Comparison of ENCODE assay signal across 17 cellular contexts in the genomic region with DNA sequence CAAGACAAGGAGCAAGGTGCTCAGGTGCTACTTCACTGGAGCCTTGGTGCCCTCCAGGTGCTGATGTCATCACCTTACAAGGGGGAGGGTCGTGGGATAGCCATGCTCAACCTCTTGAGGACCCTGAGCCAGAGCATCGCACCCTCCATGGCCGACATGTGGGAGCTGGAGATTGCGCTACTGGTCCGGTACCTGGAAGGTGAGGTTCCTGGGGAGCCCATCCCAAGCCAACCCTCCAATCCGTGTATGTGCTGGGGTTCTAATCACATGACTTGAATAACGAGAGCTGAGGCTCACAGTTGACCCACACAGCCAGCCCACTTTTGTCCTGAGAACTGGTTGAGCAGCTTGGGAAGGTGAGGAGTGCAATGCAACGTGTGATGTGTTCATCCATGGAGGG. TPM values are rescaled to one million over a fixed set of nuclear protein-coding genes. Genes with fewer than 3 reads are reported as not detected.
A peak's percentile ranks its signal among the peaks of the same experiment; 100 is the strongest.
DNase-seq lines count a peak whose midpoint lies in the region; ATAC-seq and TF ChIP-seq lines count a peak whose summit lies in the region.
"Had no signal": no experiment of that assay in that cellular context is flagged by ENCODE, and none has a peak within 500 bp of the region (broad histone marks: within the 10 kb centered on the region; RNA-seq: fewer than 3 reads in every experiment).

No MANE protein-coding gene starts in this region.

- H3K4me3 ChIP-seq in right atrium auricular region, result no peak overlapping the region
- no peak overlapping the region for H3K4me3 ChIP-seq in left ventricle myocardium inferior
- no peak overlapping the region for H3K4me3 ChIP-seq in esophagus muscularis mucosa
- H3K4me3 ChIP-seq: HAP-1 had no signal

- intact Hi-C loops in left ventricle myocardium inferior (cut with micrococcal nuclease) (no loop called here), esophagus muscularis mucosa (cut with DNase I) (no loop called here)
- intact Hi-C loops in CD4-positive, alpha-beta T cell (cut with DNase I, micrococcal nuclease), result no loop called here

- TF ChIP-seq CTCF in right atrium auricular region (IDR thresholded peaks at IDR 0.05) (no peak), left ventricle myocardium inferior (IDR thresholded peaks at IDR 0.05; ENCODE audit: borderline replicate concordance) (no peak), esophagus muscularis mucosa (IDR thresholded peaks at IDR 0.05) (no peak), osteocyte (IDR thresholded peaks at IDR 0.05) (no peak)
- no peak for TF ChIP-seq CTCF in CD4-positive, alpha-beta T cell (IDR thresholded peaks at IDR 0.05)

- no peaks in the 10 kb centered on the region for H3K4me1 ChIP-seq in right atrium auricular region
- H3K4me1 ChIP-seq in left ventricle myocardium inferior, result no peaks in the 10 kb centered on the region
- H3K4me1 ChIP-seq in esophagus muscularis mucosa, result no peaks in the 10 kb centered on the region
- H3K4me1 ChIP-seq: HAP-1 had no signal

- DNase-seq in right atrium auricular region (ENCODE audit: low spot score) (peak; percentile 55), left ventricle myocardium inferior (no peak), esophagus muscularis mucosa (ENCODE audit: extremely low spot score) (peak; percentile 90), osteocyte (ENCODE audit: extremely low spot score, unreplicated experiment) (peak; percentile 71), ureter (ENCODE audit: low spot score) (peak; percentile 40), islet precursor cell (no peak), ACHN (no peak)
- no peak for DNase-seq in CD4-positive, alpha-beta T cell
- DNase-seq: C1 segment of cervical spinal cord, DND-41, NCI-H1105, Right ventricle myocardium superior had no signal

- no peak for TF ChIP-seq EP300 in esophagus muscularis mucosa (IDR thresholded peaks at IDR 0.05)

- POLR2A ChIA-PET in CD4-positive, alpha-beta T cell (lab: Charles Lee), result no interaction called here

- H3K4me3 Mint-ChIP-seq in osteocyte (ENCODE audit: unreplicated experiment), result no peak overlapping the region
- no peak overlapping the region for H3K4me3 Mint-ChIP-seq in CD4-positive, alpha-beta T cell

- H3K4me1 Mint-ChIP-seq in osteocyte (ENCODE audit: unreplicated experiment), result no peaks in the 10 kb centered on the region
- H3K4me1 Mint-ChIP-seq in CD4-positive, alpha-beta T cell (ENCODE audit: low read depth), result no peaks in the 10 kb centered on the region

- CTCF ChIA-PET in CD4-positive, alpha-beta T cell (lab: Charles Lee), result no interaction called here

- H3K9me3 ChIP-seq in right atrium auricular region (no peaks in the 10 kb centered on the region), left ventricle myocardium inferior (replicated peaks) (no peaks in the 10 kb centered on the region), esophagus muscularis mucosa (no peaks in the 10 kb centered on the region)
- H3K9me3 ChIP-seq in CD4-positive, alpha-beta T cell (ENCODE audit: control insufficient read depth, low read length), result no peaks in the 10 kb centered on the region
- H3K9me3 ChIP-seq: HAP-1 had no signal

- in situ Hi-C loops in ACHN (cut with HindIII; ENCODE audit: low pct_ligation_motif_present, low pct_unique_long_range_greater_than_20kb, low sequenced_read_pairs), result no loop called here

- H3K27ac ChIP-seq in right atrium auricular region (no peak overlapping the region), left ventricle myocardium inferior (replicated peaks) (no peak overlapping the region), esophagus muscularis mucosa (replicated peaks in 1 of 4) (no peak overlapping the region)
- no peak overlapping the region for H3K27ac ChIP-seq in CD4-positive, alpha-beta T cell (ENCODE audit: low read depth, low read length)

- H3K9me3 Mint-ChIP-seq in osteocyte (ENCODE audit: unreplicated experiment), result peaks cover 3% of the 10 kb centered on the region
- peaks cover 4% of the 10 kb centered on the region for H3K9me3 Mint-ChIP-seq in CD4-positive, alpha-beta T cell

- H3K27me3 ChIP-seq in right atrium auricular region (no peaks in the 10 kb centered on the region), left ventricle myocardium inferior (ENCODE audit: low read depth) (peaks cover 59% of the 10 kb centered on the region), esophagus muscularis mucosa (peaks cover 0 to 16% (median 0%) of the 10 kb centered on the region in 4 donors)
- H3K27me3 ChIP-seq in CD4-positive, alpha-beta T cell (ENCODE audit: control insufficient read depth, insufficient read depth, low read length), result peaks cover 12% of the 10 kb centered on the region

- TF ChIP-seq POLR2A in esophagus muscularis mucosa (IDR thresholded peaks at IDR 0.05; ENCODE audit: low read depth), result no peak

- peaks cover 38% of the 10 kb centered on the region for H3K27me3 Mint-ChIP-seq in osteocyte (ENCODE audit: unreplicated experiment)
- peaks cover 15% of the 10 kb centered on the region for H3K27me3 Mint-ChIP-seq in CD4-positive, alpha-beta T cell

- H3K36me3 ChIP-seq in right atrium auricular region (no peaks in the 10 kb centered on the region), left ventricle myocardium inferior (no peaks in the 10 kb centered on the region), esophagus muscularis mucosa (no peaks in the 10 kb centered on the region)
- H3K36me3 ChIP-seq: HAP-1 had no signal

- no peaks in the 10 kb centered on the region for H3K36me3 Mint-ChIP-seq in osteocyte (ENCODE audit: unreplicated experiment)
- H3K36me3 Mint-ChIP-seq in CD4-positive, alpha-beta T cell (ENCODE audit: low read depth), result no peaks in the 10 kb centered on the region

- ATAC-seq in CD4-positive, alpha-beta T cell (ENCODE audit: poor library complexity), result no peak
- ATAC-seq: Panc1 had no signal

- 46% methylated on average over 4 of the region's 8 CpGs for WGBS in esophagus muscularis mucosa

- H3K27ac Mint-ChIP-seq in osteocyte (ENCODE audit: unreplicated experiment), result no peak overlapping the region
- no peak overlapping the region for H3K27ac Mint-ChIP-seq in CD4-positive, alpha-beta T cell

RNA-seq across cellular contexts. Expression of a gene that starts 25.9 kb away (rescaled TPM):
- not detected for total RNA-seq in right atrium auricular region
- total RNA-seq in left ventricle myocardium inferior, result not detected
- total RNA-seq in esophagus muscularis mucosa, result not detected
- total RNA-seq in osteocyte, result not detected in 2 replicates
- total RNA-seq in ureter, result 9.3 TPM
- not detected for total RNA-seq in CD4-positive, alpha-beta T cell
- total RNA-seq: G401, NCI-H460, Right ventricle myocardium superior had no signal

RNA-seq across cellular contexts. Expression of a gene that starts 43.9 kb away (rescaled TPM):
- total RNA-seq in right atrium auricular region (not detected), left ventricle myocardium inferior (not detected), esophagus muscularis mucosa (not detected), osteocyte (not detected in 2 replicates), ureter (21.8 TPM)
- total RNA-seq in CD4-positive, alpha-beta T cell, result not detected
- total RNA-seq: A673, G401, NCI-H460, Right ventricle myocardium superior had no signal

RNA-seq across cellular contexts. Expression of a gene that starts 50.3 kb away (rescaled TPM):
- total RNA-seq in right atrium auricular region (under 1 TPM; 0.16 to 0.37 TPM), left ventricle myocardium inferior (0.36 TPM), esophagus muscularis mucosa (under 1 TPM in 3 of 4 donors, not detected in 1; under 0.01 to 0.23 (median 0.19) TPM), osteocyte (7.7 and 7.9 TPM in 2 replicates), ureter (0.31 TPM)
- under 1 TPM; 0.22 to 0.25 TPM for total RNA-seq in CD4-positive, alpha-beta T cell

Comparison
In these comparisons a context has a peak if more than half of its experiments do, and no peak if none do; other contexts are left out.
1. DNase-seq: peak in right atrium auricular region (single experiment), esophagus muscularis mucosa (single experiment), osteocyte (single experiment) and ureter (single experiment); none in left ventricle myocardium inferior (single experiment), islet precursor cell (single experiment), CD4-positive, alpha-beta T cell (0 of 10) and ACHN (single experiment).
2. RNA of a gene that starts 43.9 kb away (total RNA-seq): 21.8 TPM in ureter (single experiment); not detected in right atrium auricular region, not detected in left ventricle myocardium inferior (single experiment), not detected in esophagus muscularis mucosa, not detected in osteocyte and not detected in CD4-positive, alpha-beta T cell; every median in the first group is over 10 times any median in the second.